16 cellular contexts compared by ENCODE assay signal in genomic region chr17:64784353-64784798, GRCh38.
DNase-seq lines count a peak whose midpoint lies in the region; ATAC-seq and TF ChIP-seq lines count a peak whose summit lies in the region.
"Had no signal": no experiment of that assay in that cellular context is flagged by ENCODE, and none has a peak within 500 bp of the region (broad histone marks: within the 10 kb centered on the region; RNA-seq: fewer than 3 reads in every experiment).

No MANE protein-coding gene starts in this region.

- ATAC-seq in GM19452 (IDR thresholded peaks at IDR 0.05; ENCODE audit: unreplicated experiment) = no peak
- ATAC-seq: A549 had no signal

- TF ChIP-seq EP300 in suprapubic skin (IDR thresholded peaks at IDR 0.05) = no peak

- DNase-seq in activated T-cell treated with anti-CD3 and anti-CD28 coated beads, Interleukin-2, amount 50 U/mL, for 48 hours = peak; percentile 10 to 13
- DNase-seq in activated T-cell treated with anti-CD3 and anti-CD28 coated beads for 4 hours (no peak), NT2/D1 (ENCODE audit: low read depth, low spot score) (no peak), glutamatergic neuron (no peak), suprapubic skin (ENCODE audit: low spot score in 2 of 2) (peak; percentile 28 to 58), testis (no peak)
- DNase-seq: C1 segment of cervical spinal cord; GF-D8; NCI-H1105; NCI-H187; NCI-H69; NK-92 treated with Interleukin-12 subunit alpha and Interleukin-12 subunit beta, amount 100 ng/mL, for 24 hours had no signal

- H3K4me3 ChIP-seq in NT2/D1 (ENCODE audit: insufficient read length, low read depth) (no peak overlapping the region), suprapubic skin (no peak overlapping the region), testis (no peak overlapping the region)
- H3K4me3 ChIP-seq: A549, GM23338 had no signal

- 82% methylated on average over 9 of the region's 9 CpGs for WGBS in suprapubic skin
- whole genome bisulfite sequencing in testis, 2 donors = 92 to 97% methylated on average over 9 of the region's 9 CpGs

- H3K9me3 Mint-ChIP-seq in glutamatergic neuron (ENCODE audit: unreplicated experiment) = peaks cover 12% of the 10 kb centered on the region
- H3K9me3 Mint-ChIP-seq: GM23338 had no signal

- H3K27ac ChIP-seq in suprapubic skin = no peak overlapping the region
- H3K27ac ChIP-seq in testis = no peak overlapping the region
- H3K27ac ChIP-seq: A549, HL-60 had no signal

- no peaks in the 10 kb centered on the region for H3K9me3 ChIP-seq in NT2/D1 (ENCODE audit: insufficient read depth, low read length)
- H3K9me3 ChIP-seq in suprapubic skin = no peaks in the 10 kb centered on the region
- no peaks in the 10 kb centered on the region for H3K9me3 ChIP-seq in testis
- H3K9me3 ChIP-seq: A549 had no signal

- H3K9ac ChIP-seq in NT2/D1 (ENCODE audit: insufficient read length, low read depth) = peak overlapping the region; percentile 64

- H3K4me3 Mint-ChIP-seq in glutamatergic neuron (ENCODE audit: unreplicated experiment) = no peak overlapping the region
- H3K4me3 Mint-ChIP-seq: GM23338 had no signal

- no peak for TF ChIP-seq POLR2A in suprapubic skin (IDR thresholded peaks at IDR 0.05)
- no peak for TF ChIP-seq POLR2A in testis (IDR thresholded peaks at IDR 0.05)

- H3K36me3 Mint-ChIP-seq in glutamatergic neuron (ENCODE audit: unreplicated experiment) = no peaks in the 10 kb centered on the region

- peaks cover 36% of the 10 kb centered on the region for H3K27me3 ChIP-seq in NT2/D1 (ENCODE audit: insufficient read depth, insufficient read length)
- H3K27me3 ChIP-seq in suprapubic skin = no peaks in the 10 kb centered on the region
- no peaks in the 10 kb centered on the region for H3K27me3 ChIP-seq in testis

- peaks cover 24% of the 10 kb centered on the region for H3K4me1 Mint-ChIP-seq in glutamatergic neuron (ENCODE audit: low read depth, unreplicated experiment)

- no peak for TF ChIP-seq CTCF in glutamatergic neuron (IDR thresholded peaks at IDR 0.05; ENCODE audit: partially characterized antibody, unreplicated experiment)
- TF ChIP-seq CTCF in suprapubic skin (IDR thresholded peaks at IDR 0.05) = no peak
- TF ChIP-seq CTCF in testis (IDR thresholded peaks at IDR 0.05) = no peak

- peaks cover 12% of the 10 kb centered on the region for H3K27me3 Mint-ChIP-seq in glutamatergic neuron (ENCODE audit: unreplicated experiment)

- peak overlapping the region; percentile 52 for H3K27ac Mint-ChIP-seq in glutamatergic neuron (ENCODE audit: unreplicated experiment)

- peaks cover 27% of the 10 kb centered on the region for H3K36me3 ChIP-seq in NT2/D1 (ENCODE audit: insufficient read depth, insufficient read length, low read length)
- peaks cover 47% of the 10 kb centered on the region for H3K36me3 ChIP-seq in suprapubic skin
- H3K36me3 ChIP-seq in testis (ENCODE audit: low read depth, missing control alignments) = no peaks in the 10 kb centered on the region

- intact Hi-C loops in testis (cut with DNase I; ENCODE audit: low total_unique reads) = no loop called here

- peaks cover 13% of the 10 kb centered on the region for H3K4me1 ChIP-seq in NT2/D1 (ENCODE audit: insufficient read depth, insufficient read length)
- peaks cover 59% of the 10 kb centered on the region for H3K4me1 ChIP-seq in suprapubic skin
- peaks cover 5% of the 10 kb centered on the region for H3K4me1 ChIP-seq in testis

Comparison
In these comparisons a context has a peak if more than half of its experiments do, and no peak if none do; other contexts are left out.
1. DNase-seq: peak in activated T-cell treated with anti-CD3 and anti-CD28 coated beads, Interleukin-2, amount 50 U/mL, for 48 hours (2 of 2) and suprapubic skin (2 of 2); none in activated T-cell treated with anti-CD3 and anti-CD28 coated beads for 4 hours (single experiment), NT2/D1 (single experiment), glutamatergic neuron (single experiment) and testis (single experiment).